Comparison of ENCODE assay signal across 20 cellular contexts in genomic region chr3:126760541-126760940, GRCh38.
"Had no signal": no experiment of that assay in that cellular context is flagged by ENCODE, and none has a peak within 500 bp of the region (broad histone marks: within the 10 kb centered on the region; RNA-seq: fewer than 3 reads in every experiment).

No MANE protein-coding gene starts in this region.

- H3K27ac ChIP-seq: colonic mucosa, esophagus muscularis mucosa, foreskin keratinocyte, gastroesophageal sphincter, heart left ventricle, hepatocyte, left lung, lower lobe of right lung had no signal

- H3K4me3 Mint-ChIP-seq: dendritic cell treated with granulocyte-macrophage colony-stimulating factor and Interleukin-4, amounts not matched to agents 40 ng/mL and 50 ng/mL, for 4 days; immature natural killer cell; memory B cell had no signal

- DNase-seq: colonic mucosa; cortex of kidney; effector CD4-positive, alpha-beta T cell; effector memory CD4-positive, alpha-beta T cell; heart left ventricle; hypothalamus; immature natural killer cell; islet precursor cell; left cardiac atrium; left lung; left ventricle myocardium superior; lower lobe of right lung; mesendoderm; midbrain had no signal

- H3K4me3 ChIP-seq: colonic mucosa, esophagus muscularis mucosa, gastroesophageal sphincter, heart left ventricle, hepatocyte, left lung, lower lobe of right lung had no signal

- ATAC-seq: foreskin keratinocyte, gastroesophageal sphincter, heart left ventricle, left cardiac atrium, left lung, left ventricle myocardium superior, lower lobe of right lung had no signal

- H3K27me3 Mint-ChIP-seq: memory B cell had no signal

- H3K27me3 ChIP-seq: colonic mucosa, esophagus muscularis mucosa, foreskin keratinocyte, gastroesophageal sphincter, heart left ventricle, hepatocyte, left lung had no signal

- H3K27ac Mint-ChIP-seq: dendritic cell treated with granulocyte-macrophage colony-stimulating factor and Interleukin-4, amounts not matched to agents 40 ng/mL and 50 ng/mL, for 4 days; immature natural killer cell; memory B cell had no signal

- H3K9me3 Mint-ChIP-seq: dendritic cell treated with granulocyte-macrophage colony-stimulating factor and Interleukin-4, amounts not matched to agents 40 ng/mL and 50 ng/mL, for 4 days; immature natural killer cell had no signal
